15 cellular contexts compared by ENCODE assay signal in the genomic region with DNA sequence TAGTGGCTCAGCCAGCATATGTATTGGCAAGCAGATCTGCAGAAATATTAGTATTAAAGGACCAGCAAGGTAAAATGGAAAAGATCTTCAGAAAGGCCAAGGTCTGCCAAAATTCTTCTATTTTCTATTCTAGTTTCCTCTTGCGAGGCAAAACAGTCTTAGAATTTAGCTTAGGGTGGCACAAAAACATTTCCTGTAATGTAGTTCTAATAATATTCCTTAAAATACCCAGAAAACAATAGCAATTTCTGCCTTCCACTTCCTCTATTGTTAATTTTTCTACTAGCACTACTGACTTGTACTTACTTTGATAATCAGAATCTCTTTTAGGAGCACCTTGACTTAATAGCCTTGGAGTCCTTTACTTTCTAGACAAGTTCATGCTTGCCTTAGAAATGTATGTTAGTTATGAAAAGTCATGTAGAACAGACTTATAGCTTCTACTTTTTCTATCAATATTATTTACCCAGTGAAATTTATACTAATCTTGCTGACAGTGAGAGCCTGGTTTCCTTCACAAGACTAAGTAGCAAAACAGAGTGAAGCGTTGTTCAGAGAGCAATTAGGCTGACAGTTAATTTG. TPM values are rescaled to one million over a fixed set of nuclear protein-coding genes. Genes with fewer than 3 reads are reported as not detected.
A peak's percentile ranks its signal among the peaks of the same experiment; 100 is the strongest.
DNase-seq lines count a peak whose midpoint lies in the region; ATAC-seq and TF ChIP-seq lines count a peak whose summit lies in the region.
"Had no signal": no experiment of that assay in that cellular context is flagged by ENCODE, and none has a peak within 500 bp of the region (broad histone marks: within the 10 kb centered on the region; RNA-seq: fewer than 3 reads in every experiment).

No MANE protein-coding gene starts in this region.

- H2AFZ ChIP-seq in GM23338 (no peak overlapping the region), GM23248 (no peak overlapping the region)

- H3K9me2 ChIP-seq in GM23338 (ENCODE audit: insufficient read depth) (no peaks in the 10 kb centered on the region), GM23248 (ENCODE audit: insufficient read depth) (no peaks in the 10 kb centered on the region)

- no peak for TF ChIP-seq POLR2A in esophagus muscularis mucosa (IDR thresholded peaks at IDR 0.05; ENCODE audit: low read depth)

- H3K36me3 Mint-ChIP-seq in nephron (ENCODE audit: low read depth) (no peaks in the 10 kb centered on the region), GM23338 (ENCODE audit: low read depth) (no peaks in the 10 kb centered on the region)

- H3K27ac Mint-ChIP-seq in nephron, result peak overlapping the region in 2 of 3 experiments; percentile 23 to 72
- no peak overlapping the region for H3K27ac Mint-ChIP-seq in GM23338
- H3K27ac Mint-ChIP-seq: T-helper 2 cell treated with Interferon-gamma antibody and Interleukin-4, amounts not matched to agents 5 μg/mL and 100 μg/mL, for 36 hours had no signal

- H3K27me3 Mint-ChIP-seq in nephron (ENCODE audit: low read depth) (no peaks in the 10 kb centered on the region), GM23338 (ENCODE audit: insufficient read depth, low read depth, poor library complexity) (no peaks in the 10 kb centered on the region)

- 55% methylated on average over 2 of the region's 2 CpGs for WGBS in esophagus muscularis mucosa
- 97 to 100% methylated on average over 2 of the region's 2 CpGs for WGBS in GM23248 (ENCODE audit: low coverage in 1 of 2, low lambda C conversion rate in 2 of 2, missing lambda C conversion rate in 2 of 2), 2 experiments

- TF ChIP-seq EP300 in esophagus muscularis mucosa (IDR thresholded peaks at IDR 0.05), result no peak

- TF ChIP-seq CTCF in RWPE1 (conservative IDR thresholded peaks at IDR 0.05; ENCODE audit: low read depth) (no peak), esophagus muscularis mucosa (IDR thresholded peaks at IDR 0.05) (no peak), nephron (IDR thresholded peaks at IDR 0.05; ENCODE audit: unreplicated experiment in 3 of 3) (no peak), GM23338 (conservative IDR thresholded peaks at IDR 0.05; ENCODE audit: low read depth in 2 of 2) (no peak)

- peak overlapping the region in 5 of 11 experiments; percentile 12 to 86 (median 81); a peak in 9 of 22 replicates for H3K27ac ChIP-seq in BLaER1 treated with 17β-estradiol and CSF1 and Interleukin-3, amounts not matched to agents 10 nM and 100 nM
- H3K27ac ChIP-seq in RWPE1 (peak overlapping the region; percentile 75), esophagus muscularis mucosa (replicated peaks in 1 of 4) (peak overlapping the region; percentile 22 to 38 (median 28)), GM23338 (ENCODE audit: low read depth) (no peak overlapping the region), GM23248 (no peak overlapping the region)
- H3K27ac ChIP-seq: HL-60 had no signal

- peak overlapping the region in 3 of 10 experiments; percentile 18 to 29 (median 22); a peak in 2 of 20 replicates for H3K4me3 ChIP-seq in BLaER1 treated with 17β-estradiol and CSF1 and Interleukin-3, amounts not matched to agents 10 nM and 100 nM
- no peak overlapping the region for H3K4me3 ChIP-seq in esophagus muscularis mucosa
- H3K4me3 ChIP-seq in GM23338, result no peak overlapping the region
- no peak overlapping the region for H3K4me3 ChIP-seq in GM23248
- H3K4me3 ChIP-seq: body of pancreas had no signal

- H3K9ac ChIP-seq in BLaER1 treated with 17β-estradiol and CSF1 and Interleukin-3, amounts not matched to agents 10 nM and 100 nM, result peak overlapping the region in 4 of 11 experiments; percentile 51 to 77 (median 64); a peak in 7 of 22 replicates
- H3K9ac ChIP-seq in GM23248, result no peak overlapping the region

- peaks cover 0 to 88% (median 13%) of the 10 kb centered on the region in 10 experiments; a peak in 16 of 20 replicates for H3K4me1 ChIP-seq in BLaER1 treated with 17β-estradiol and CSF1 and Interleukin-3, amounts not matched to agents 10 nM and 100 nM
- peaks cover 17 to 27% (median 22%) of the 10 kb centered on the region in 4 donors for H3K4me1 ChIP-seq in esophagus muscularis mucosa
- H3K4me1 ChIP-seq in GM23338 (ENCODE audit: insufficient read depth), result no peaks in the 10 kb centered on the region
- H3K4me1 ChIP-seq in GM23248 (ENCODE audit: insufficient read depth), result peaks cover 13% of the 10 kb centered on the region

- no peak for DNase-seq in RWPE1 (ENCODE audit: low spot score)
- no peak for DNase-seq in esophagus muscularis mucosa (ENCODE audit: extremely low spot score)
- no peak for DNase-seq in GM23338 (ENCODE audit: low spot score)
- no peak for DNase-seq in foreskin melanocyte
- no peak for DNase-seq in activated CD4-positive, alpha-beta T cell treated with anti-CD3 and anti-CD28 coated beads for 4 hours
- no peak for DNase-seq in GM23248
- DNase-seq: activated CD4-positive, alpha-beta T cell treated with anti-CD3 and anti-CD28 coated beads, Interleukin-2, amount 50 U/mL, for 4 hours; activated effector memory CD4-positive, alpha-beta T cell treated with Interleukin-2 at 50 U/mL for 16 hours had no signal

- CTCF ChIA-PET in RWPE1 (lab: Yijun Ruan, JAX), result interaction anchor here (0.7 kb wide), 1 partner anchor 313 kb away, joined by 3 read pairs; no protein-coding TSS in a partner anchor

- H3K4me2 ChIP-seq in BLaER1 treated with 17β-estradiol and CSF1 and Interleukin-3, amounts not matched to agents 10 nM and 100 nM, result peak overlapping the region in 7 of 11 experiments; percentile 1 to 91 (median 69); a peak in 13 of 22 replicates
- no peak overlapping the region for H3K4me2 ChIP-seq in GM23338
- H3K4me2 ChIP-seq in GM23248 (ENCODE audit: unreplicated experiment), result no peak overlapping the region

- H3F3A ChIP-seq in GM23338 (replicated peaks; ENCODE audit: low read depth) (no peaks in the 10 kb centered on the region), GM23248 (ENCODE audit: insufficient read depth) (peaks cover 12% of the 10 kb centered on the region)

- no peaks in the 10 kb centered on the region for H4K20me1 ChIP-seq in BLaER1 treated with 17β-estradiol and CSF1 and Interleukin-3, amounts not matched to agents 10 nM and 100 nM
- H4K20me1 ChIP-seq in GM23338 (replicated peaks; ENCODE audit: insufficient read depth), result no peaks in the 10 kb centered on the region
- no peaks in the 10 kb centered on the region for H4K20me1 ChIP-seq in GM23248 (ENCODE audit: insufficient read depth)

- H3K9me3 Mint-ChIP-seq in nephron (no peaks in the 10 kb centered on the region), GM23338 (no peaks in the 10 kb centered on the region)
- H3K9me3 Mint-ChIP-seq: neural crest cell; T-helper 2 cell treated with Interferon-gamma antibody and Interleukin-4, amounts not matched to agents 5 μg/mL and 100 μg/mL, for 36 hours had no signal

- H3K79me2 ChIP-seq in GM23338 (replicated peaks; ENCODE audit: insufficient read depth) (no peaks in the 10 kb centered on the region), GM23248 (ENCODE audit: insufficient read depth) (peaks cover 48% of the 10 kb centered on the region)

- H3K27me3 ChIP-seq in BLaER1 treated with 17β-estradiol and CSF1 and Interleukin-3, amounts not matched to agents 10 nM and 100 nM, result no peaks in the 10 kb centered on the region
- H3K27me3 ChIP-seq in esophagus muscularis mucosa, result no peaks in the 10 kb centered on the region
- no peaks in the 10 kb centered on the region for H3K27me3 ChIP-seq in GM23338 (ENCODE audit: insufficient read depth)
- H3K27me3 ChIP-seq in GM23248 (replicated peaks; ENCODE audit: insufficient read depth), result no peaks in the 10 kb centered on the region
- H3K27me3 ChIP-seq: body of pancreas had no signal

- in situ Hi-C loops in GM23248 (cut with MboI), result no loop called here

- peaks cover 0 to 79% (median 47%) of the 10 kb centered on the region in 11 experiments; a peak in 21 of 22 replicates for H3K36me3 ChIP-seq in BLaER1 treated with 17β-estradiol and CSF1 and Interleukin-3, amounts not matched to agents 10 nM and 100 nM
- H3K36me3 ChIP-seq in esophagus muscularis mucosa (no peaks in the 10 kb centered on the region), GM23338 (ENCODE audit: insufficient read depth) (no peaks in the 10 kb centered on the region), GM23248 (ENCODE audit: low read depth) (no peaks in the 10 kb centered on the region)

- intact Hi-C loops in esophagus muscularis mucosa (cut with DNase I), result no loop called here

- POLR2A ChIA-PET in RWPE1 (lab: Yijun Ruan, JAX; ENCODE audit: low non-redundant PET), result no interaction called here

- peaks cover 21% of the 10 kb centered on the region for H3K4me1 Mint-ChIP-seq in nephron
- no peaks in the 10 kb centered on the region for H3K4me1 Mint-ChIP-seq in GM23338

- H3K4me3 Mint-ChIP-seq in nephron, result no peak overlapping the region
- no peak overlapping the region for H3K4me3 Mint-ChIP-seq in GM23338
- H3K4me3 Mint-ChIP-seq: neural crest cell; T-helper 2 cell treated with Interferon-gamma antibody and Interleukin-4, amounts not matched to agents 5 μg/mL and 100 μg/mL, for 36 hours had no signal

- peaks cover 0 to 12% (median 4%) of the 10 kb centered on the region in 11 experiments; a peak in 8 of 22 replicates for H3K9me3 ChIP-seq in BLaER1 treated with 17β-estradiol and CSF1 and Interleukin-3, amounts not matched to agents 10 nM and 100 nM (replicated peaks in 1 of 11)
- no peaks in the 10 kb centered on the region for H3K9me3 ChIP-seq in esophagus muscularis mucosa
- no peaks in the 10 kb centered on the region for H3K9me3 ChIP-seq in GM23248 (ENCODE audit: low read depth)
- H3K9me3 ChIP-seq: body of pancreas had no signal

- no peak for ATAC-seq in GM23338
- ATAC-seq: left colon had no signal

TF ChIP-seq in GM23338, 12 proteins besides CTCF, POLR2A, EP300 and RAD21 (continues in another document):
- TF ChIP-seq, protein P1, sequence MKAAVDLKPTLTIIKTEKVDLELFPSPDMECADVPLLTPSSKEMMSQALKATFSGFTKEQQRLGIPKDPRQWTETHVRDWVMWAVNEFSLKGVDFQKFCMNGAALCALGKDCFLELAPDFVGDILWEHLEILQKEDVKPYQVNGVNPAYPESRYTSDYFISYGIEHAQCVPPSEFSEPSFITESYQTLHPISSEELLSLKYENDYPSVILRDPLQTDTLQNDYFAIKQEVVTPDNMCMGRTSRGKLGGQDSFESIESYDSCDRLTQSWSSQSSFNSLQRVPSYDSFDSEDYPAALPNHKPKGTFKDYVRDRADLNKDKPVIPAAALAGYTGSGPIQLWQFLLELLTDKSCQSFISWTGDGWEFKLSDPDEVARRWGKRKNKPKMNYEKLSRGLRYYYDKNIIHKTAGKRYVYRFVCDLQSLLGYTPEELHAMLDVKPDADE (IDR thresholded peaks at IDR 0.05), result no peak
- TF ChIP-seq EZH2phosphoT487 (IDR thresholded peaks at IDR 0.05; ENCODE audit: unreplicated experiment), result no peak
- no peak for TF ChIP-seq ZNF331 (CRISPR knock-in tag; IDR thresholded peaks at IDR 0.05; ENCODE audit: low read depth)

RNA-seq across cellular contexts. Expression of a gene that starts 23.8 kb away (rescaled TPM):
- total RNA-seq in esophagus muscularis mucosa, result 10 to 100 TPM in 1 of 4 donors, 1 to 10 TPM in 3; 7.8 to 14.2 (median 8.8) TPM
- 1.4 and 2.6 TPM in 2 replicates for total RNA-seq in GM23338 (2014; rRNA removed; shearing (Covaris generic))
- polyA plus RNA-seq in GM23338 (2016; fragmentation: Nextera tagmentation; extraction: Ambion mirVana) (1.9 and 2.1 TPM in 2 replicates), GM23248 (2016; fragmentation: Nextera tagmentation; extraction: Ambion mirVana) (3.8 and 6.6 TPM in 2 replicates)
- total RNA-seq in GM23248 (2014; rRNA removed; shearing (Covaris generic)), result 2.8 and 8.1 TPM in 2 replicates

Comparison
In these comparisons a context has a peak if more than half of its experiments do, and no peak if none do; other contexts are left out.
1. H3K27ac ChIP-seq: peak in RWPE1 (single experiment) and esophagus muscularis mucosa (4 of 4); none in GM23338 (single experiment) and GM23248 (single experiment).
2. H3K4me2 ChIP-seq: peak in BLaER1 treated with 17β-estradiol and CSF1 and Interleukin-3, amounts not matched to agents 10 nM and 100 nM (7 of 11); none in GM23338 (single experiment) and GM23248 (single experiment).